ENCODE assay signal across 20 cellular contexts in genomic region chr16:84677849-84678248, GRCh38.
"Had no signal": no experiment of that assay in that cellular context is flagged by ENCODE, and none has a peak within 500 bp of the region (broad histone marks: within the 10 kb centered on the region; RNA-seq: fewer than 3 reads in every experiment).

No MANE protein-coding gene starts in this region.

- H3K4me3 ChIP-seq: adrenal gland, esophagus muscularis mucosa, gastroesophageal sphincter, heart left ventricle, left ventricle myocardium inferior, ovary, thyroid gland had no signal

- H3K27ac Mint-ChIP-seq: activated naive CD4-positive, alpha-beta T cell treated with anti-CD3 and anti-CD28 coated beads, Interleukin-2, amount 50 U/mL, for 72 hours; dendritic cell treated with granulocyte-macrophage colony-stimulating factor and Interleukin-4, amounts not matched to agents 40 ng/mL and 50 ng/mL, for 4 days; T-helper 1 cell treated with Interleukin-12 subunit alpha and Interleukin-12 subunit beta and Interleukin-4 antibody, amounts not matched to agents 30 μg/mL and 1 μg/mL, for 36 hours had no signal

- H3K9me3 ChIP-seq: adrenal gland, esophagus muscularis mucosa, gastroesophageal sphincter, heart left ventricle, left ventricle myocardium inferior, ovary, thyroid gland had no signal

- H3K9me3 Mint-ChIP-seq: activated naive CD4-positive, alpha-beta T cell treated with anti-CD3 and anti-CD28 coated beads, Interleukin-2, amount 50 U/mL, for 72 hours; dendritic cell treated with granulocyte-macrophage colony-stimulating factor and Interleukin-4, amounts not matched to agents 40 ng/mL and 50 ng/mL, for 4 days; T-helper 1 cell treated with Interleukin-12 subunit alpha and Interleukin-12 subunit beta and Interleukin-4 antibody, amounts not matched to agents 30 μg/mL and 1 μg/mL, for 36 hours had no signal

- DNase-seq: activated CD4-positive, alpha-beta T cell treated with anti-CD3 and anti-CD28 coated beads, Interleukin-2, amount 50 U/mL, for 48 hours; activated gamma-delta T cell; adrenal gland; cerebellar nuclear complex; effector CD8-positive, alpha-beta T cell; heart left ventricle; kidney glomerular epithelial cell; left ventricle myocardium inferior; mammary epithelial cell; ovary; stimulated activated CD8-positive, alpha-beta memory T cell treated with anti-CD3 and anti-CD28 coated beads, Interleukin-4, amount 100 ng/mL, for 48 hours; stimulated activated naive CD4-positive, alpha-beta T cell; thyroid gland had no signal

- H3K36me3 Mint-ChIP-seq: activated naive CD4-positive, alpha-beta T cell treated with anti-CD3 and anti-CD28 coated beads, Interleukin-2, amount 50 U/mL, for 72 hours had no signal

- H3K36me3 ChIP-seq: adrenal gland, esophagus muscularis mucosa, gastroesophageal sphincter, heart left ventricle, left ventricle myocardium inferior, ovary, thyroid gland had no signal

- H3K4me3 Mint-ChIP-seq: dendritic cell treated with granulocyte-macrophage colony-stimulating factor and Interleukin-4, amounts not matched to agents 40 ng/mL and 50 ng/mL, for 4 days; T-helper 1 cell treated with Interleukin-12 subunit alpha and Interleukin-12 subunit beta and Interleukin-4 antibody, amounts not matched to agents 30 μg/mL and 1 μg/mL, for 36 hours had no signal

- H3K27ac ChIP-seq: adrenal gland, esophagus muscularis mucosa, gastroesophageal sphincter, heart left ventricle, left ventricle myocardium inferior, ovary, thyroid gland, VCaP had no signal

- H3K27me3 ChIP-seq: adrenal gland, esophagus muscularis mucosa, ovary, thyroid gland had no signal

- ATAC-seq: activated naive CD4-positive, alpha-beta T cell treated with anti-CD3 and anti-CD28 coated beads, Interleukin-2, amount 50 U/mL, for 72 hours; gastroesophageal sphincter; heart left ventricle; sciatic nerve had no signal

- H3K4me1 ChIP-seq: adrenal gland, gastroesophageal sphincter, heart left ventricle, left ventricle myocardium inferior, thyroid gland had no signal
